Comparison of ENCODE assay signal across 1 cellular context in the genomic region with DNA sequence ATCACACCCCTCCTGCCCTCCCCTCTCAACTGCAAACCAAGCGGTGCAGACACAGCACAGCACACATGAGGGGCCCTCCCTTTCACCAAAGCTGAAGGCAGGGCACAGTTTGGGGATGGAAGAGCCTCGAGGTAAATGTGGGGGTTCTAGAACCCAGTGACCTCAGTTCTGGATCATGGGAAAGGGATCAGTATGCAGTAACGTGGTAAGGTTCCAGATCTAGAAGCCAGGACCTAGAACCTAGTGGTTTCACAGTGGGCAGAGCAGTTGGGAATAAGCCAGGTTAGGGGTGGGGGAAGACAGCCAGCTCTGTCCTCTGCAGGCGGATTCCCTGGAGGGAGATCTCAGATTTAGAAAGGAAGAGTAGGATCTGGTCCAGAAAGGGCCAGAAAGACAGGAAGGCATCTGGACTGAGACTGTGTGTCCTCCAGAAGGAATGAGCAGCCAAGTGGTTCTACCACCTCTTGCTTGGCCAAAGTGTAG.
TF ChIP-seq lines count a peak whose summit lies in the region.

No MANE protein-coding gene starts in this region.

TF ChIP-seq in K562, 482 proteins besides CTCF, POLR2A, EP300 and RAD21 (continued from another document):
- TF ChIP-seq, protein P1, sequence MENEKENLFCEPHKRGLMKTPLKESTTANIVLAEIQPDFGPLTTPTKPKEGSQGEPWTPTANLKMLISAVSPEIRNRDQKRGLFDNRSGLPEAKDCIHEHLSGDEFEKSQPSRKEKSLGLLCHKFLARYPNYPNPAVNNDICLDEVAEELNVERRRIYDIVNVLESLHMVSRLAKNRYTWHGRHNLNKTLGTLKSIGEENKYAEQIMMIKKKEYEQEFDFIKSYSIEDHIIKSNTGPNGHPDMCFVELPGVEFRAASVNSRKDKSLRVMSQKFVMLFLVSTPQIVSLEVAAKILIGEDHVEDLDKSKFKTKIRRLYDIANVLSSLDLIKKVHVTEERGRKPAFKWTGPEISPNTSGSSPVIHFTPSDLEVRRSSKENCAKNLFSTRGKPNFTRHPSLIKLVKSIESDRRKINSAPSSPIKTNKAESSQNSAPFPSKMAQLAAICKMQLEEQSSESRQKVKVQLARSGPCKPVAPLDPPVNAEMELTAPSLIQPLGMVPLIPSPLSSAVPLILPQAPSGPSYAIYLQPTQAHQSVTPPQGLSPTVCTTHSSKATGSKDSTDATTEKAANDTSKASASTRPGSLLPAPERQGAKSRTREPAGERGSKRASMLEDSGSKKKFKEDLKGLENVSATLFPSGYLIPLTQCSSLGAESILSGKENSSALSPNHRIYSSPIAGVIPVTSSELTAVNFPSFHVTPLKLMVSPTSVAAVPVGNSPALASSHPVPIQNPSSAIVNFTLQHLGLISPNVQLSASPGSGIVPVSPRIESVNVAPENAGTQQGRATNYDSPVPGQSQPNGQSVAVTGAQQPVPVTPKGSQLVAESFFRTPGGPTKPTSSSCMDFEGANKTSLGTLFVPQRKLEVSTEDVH (IDR thresholded peaks at IDR 0.05; ENCODE audit: low read depth, partially characterized antibody) = peak; percentile 76
- TF ChIP-seq SUPT5H (IDR thresholded peaks at IDR 0.05) (peak; percentile 32), SIN3A (IDR thresholded peaks at IDR 0.05; ENCODE audit: borderline replicate concordance in 2 of 2, control insufficient read depth in 1 of 2, low read depth in 2 of 2, low read length in 2 of 2) (0 out of 4 replicates have a peak, but pooled peaks of 1 of the 2 experiments have one; percentile 80), STAG1 (CRISPR knock-in tag; IDR thresholded peaks at IDR 0.05; ENCODE audit: borderline replicate concordance) (no peak), HDAC8 (tag; IDR thresholded peaks at IDR 0.05) (no peak), MXI1 (IDR thresholded peaks at IDR 0.05; ENCODE audit: low read depth, low read length) (0 out of 2 replicates have a peak, but pooled peaks have one; percentile 12), MCM7 (IDR thresholded peaks at IDR 0.05) (no peak), ZC3H4 (CRISPR knock-in tag; IDR thresholded peaks at IDR 0.05; ENCODE audit: borderline replicate concordance) (peak; percentile 61; the same call in 1 of the 2 replicates)
- TF ChIP-seq, protein P2, sequence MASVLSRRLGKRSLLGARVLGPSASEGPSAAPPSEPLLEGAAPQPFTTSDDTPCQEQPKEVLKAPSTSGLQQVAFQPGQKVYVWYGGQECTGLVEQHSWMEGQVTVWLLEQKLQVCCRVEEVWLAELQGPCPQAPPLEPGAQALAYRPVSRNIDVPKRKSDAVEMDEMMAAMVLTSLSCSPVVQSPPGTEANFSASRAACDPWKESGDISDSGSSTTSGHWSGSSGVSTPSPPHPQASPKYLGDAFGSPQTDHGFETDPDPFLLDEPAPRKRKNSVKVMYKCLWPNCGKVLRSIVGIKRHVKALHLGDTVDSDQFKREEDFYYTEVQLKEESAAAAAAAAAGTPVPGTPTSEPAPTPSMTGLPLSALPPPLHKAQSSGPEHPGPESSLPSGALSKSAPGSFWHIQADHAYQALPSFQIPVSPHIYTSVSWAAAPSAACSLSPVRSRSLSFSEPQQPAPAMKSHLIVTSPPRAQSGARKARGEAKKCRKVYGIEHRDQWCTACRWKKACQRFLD (CRISPR knock-in tag; IDR thresholded peaks at IDR 0.05) = peak; percentile 1; the same call in 1 of the 2 replicates
